2 cellular contexts compared by ENCODE assay signal in the genomic region with DNA sequence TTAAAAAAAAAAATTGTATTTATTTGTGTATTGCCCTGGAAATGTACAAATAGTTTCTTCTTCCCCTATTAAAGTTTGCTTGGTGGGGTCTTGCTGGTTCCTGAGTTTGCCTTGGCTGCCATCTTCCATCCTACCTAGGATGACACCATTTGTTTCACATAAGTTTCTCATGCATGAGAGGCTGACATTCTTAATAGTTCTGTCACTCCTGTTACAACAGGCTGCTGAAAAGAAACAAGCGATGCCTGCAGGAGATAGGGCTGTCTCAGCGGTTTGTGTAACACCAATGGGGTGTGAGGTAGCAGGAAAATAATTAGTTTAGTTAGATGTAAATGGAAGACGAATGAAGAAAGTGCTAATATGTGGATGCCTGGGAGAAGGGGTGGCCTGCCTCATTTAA.
A peak's percentile ranks its signal among the peaks of the same experiment; 100 is the strongest.
TF ChIP-seq lines count a peak whose summit lies in the region.

No MANE protein-coding gene starts in this region.

TF ChIP-seq in H1, 55 proteins besides CTCF, POLR2A, EP300 and RAD21:
- TF ChIP-seq SP2 (IDR thresholded peaks at IDR 0.05; ENCODE audit: low read length) (no peak), HDAC2 (IDR thresholded peaks at IDR 0.05; ENCODE audit: borderline replicate concordance in 1 of 2, low read depth in 2 of 2, low read length in 2 of 2) (no peak), E2F6 (IDR thresholded peaks at IDR 0.05) (no peak), GABPA (IDR thresholded peaks at IDR 0.05; ENCODE audit: borderline replicate concordance, insufficient read depth, low read length) (no peak), EZH2 (IDR thresholded peaks at IDR 0.05; ENCODE audit: low read depth, low read length, severe bottlenecking) (no peak), CHD1 (IDR thresholded peaks at IDR 0.05; ENCODE audit: low read depth, low read length) (no peak), FOSL1 (IDR thresholded peaks at IDR 0.05; ENCODE audit: insufficient read depth, low read depth, low read length) (no peak), SAP30 (IDR thresholded peaks at IDR 0.05; ENCODE audit: insufficient read depth, insufficient replicate concordance, low read length) (no peak), JUN (IDR thresholded peaks at IDR 0.05; ENCODE audit: low read depth, low read length) (no peak), POLR2AphosphoS5 (IDR thresholded peaks at IDR 0.05; ENCODE audit: low read depth, low read length) (no peak), ZNF274 (IDR thresholded peaks at IDR 0.05; ENCODE audit: borderline replicate concordance, extremely low read depth, low read length) (no peak), TAF1 (IDR thresholded peaks at IDR 0.05; ENCODE audit: low read depth, low read length) (no peak), USF2 (IDR thresholded peaks at IDR 0.05; ENCODE audit: low read length) (no peak), ASH2L (IDR thresholded peaks at IDR 0.05; ENCODE audit: low read length) (no peak), CBX8 (IDR thresholded peaks at IDR 0.05; ENCODE audit: borderline replicate concordance, low read depth, low read length) (no peak), SP1 (IDR thresholded peaks at IDR 0.05; ENCODE audit: low read depth, low read length) (no peak), CEBPB (IDR thresholded peaks at IDR 0.05; ENCODE audit: low read depth, low read length) (no peak)

TF ChIP-seq in neural cell, 6 proteins besides CTCF, POLR2A, EP300 and RAD21:
- TF ChIP-seq POLR2AphosphoS5 (IDR thresholded peaks at IDR 0.05) (peak; percentile 53), TAF1 (IDR thresholded peaks at IDR 0.05; ENCODE audit: low read depth) (no peak)
